Comparison of ENCODE assay signal across 8 cellular contexts in genomic region chr17:59107306-59107670, GRCh38. TPM values are rescaled to one million over a fixed set of nuclear protein-coding genes. Genes with fewer than 3 reads are reported as not detected.
A peak's percentile ranks its signal among the peaks of the same experiment; 100 is the strongest.
DNase-seq lines count a peak whose midpoint lies in the region; ATAC-seq and TF ChIP-seq lines count a peak whose summit lies in the region.

No MANE protein-coding gene starts in this region.

- H4K20me1 ChIP-seq in BLaER1 treated with 17β-estradiol and CSF1 and Interleukin-3, amounts not matched to agents 10 nM and 100 nM = peaks cover 0 to 25% (median 6%) of the 10 kb centered on the region in 11 experiments; a peak in 8 of 22 replicates

- peak overlapping the region; percentile 93 for H3K4me3 Mint-ChIP-seq in nephron progenitor cell

- TF ChIP-seq CTCF in nephron progenitor cell (IDR thresholded peaks at IDR 0.05) = no peak

- DNase-seq in MG63 (no peak), nephron progenitor cell (no peak), T1000 (lab: John Stamatoyannopoulos, UW) (no peak)
- DNase-seq in stimulated activated CD4-positive, alpha-beta T cell treated with anti-CD3 and anti-CD28 coated beads, Interleukin-1b, Interleukin-23, amount 100 ng/mL, for 48 hours = no peak

- peaks cover 40% of the 10 kb centered on the region for H3K36me3 Mint-ChIP-seq in nephron progenitor cell (ENCODE audit: low read depth)

- peak overlapping the region; percentile 28 to 94 (median 81); a peak in 21 of 22 replicates for H3K27ac ChIP-seq in BLaER1 treated with 17β-estradiol and CSF1 and Interleukin-3, amounts not matched to agents 10 nM and 100 nM
- peak overlapping the region; percentile 75 for H3K27ac ChIP-seq in duodenal mucosa (ENCODE audit: low read depth, low read length)

- H3K4me1 ChIP-seq in BLaER1 treated with 17β-estradiol and CSF1 and Interleukin-3, amounts not matched to agents 10 nM and 100 nM = peaks cover 14 to 39% (median 33%) of the 10 kb centered on the region in 10 experiments
- H3K4me1 ChIP-seq in duodenal mucosa (ENCODE audit: control insufficient read depth in 1 of 2, insufficient read depth in 2 of 2, low read length in 2 of 2) = peaks cover 13 to 15% of the 10 kb centered on the region in 2 donors

- no peaks in the 10 kb centered on the region for H3K27me3 ChIP-seq in BLaER1 treated with 17β-estradiol and CSF1 and Interleukin-3, amounts not matched to agents 10 nM and 100 nM
- no peaks in the 10 kb centered on the region for H3K27me3 ChIP-seq in MG63
- H3K27me3 ChIP-seq in duodenal mucosa (ENCODE audit: control insufficient read depth in 1 of 2, insufficient read depth in 2 of 2, low read length in 2 of 2) = no peaks in the 10 kb centered on the region

- peak overlapping the region; percentile 78 to 97 (median 90) for H3K9ac ChIP-seq in BLaER1 treated with 17β-estradiol and CSF1 and Interleukin-3, amounts not matched to agents 10 nM and 100 nM
- peak overlapping the region; percentile 48 to 73 for H3K9ac ChIP-seq in duodenal mucosa (ENCODE audit: low read depth in 1 of 2, low read length in 2 of 2)

- no peaks in the 10 kb centered on the region for H3K9me3 ChIP-seq in BLaER1 treated with 17β-estradiol and CSF1 and Interleukin-3, amounts not matched to agents 10 nM and 100 nM (replicated peaks in 1 of 11)
- no peaks in the 10 kb centered on the region for H3K9me3 ChIP-seq in MG63
- no peaks in the 10 kb centered on the region for H3K9me3 ChIP-seq in duodenal mucosa (ENCODE audit: control insufficient read depth in 1 of 2, low read length in 2 of 2)

- peak overlapping the region; percentile 81 to 96 (median 88) for H3K4me2 ChIP-seq in BLaER1 treated with 17β-estradiol and CSF1 and Interleukin-3, amounts not matched to agents 10 nM and 100 nM

- H3K27me3 Mint-ChIP-seq in nephron progenitor cell (ENCODE audit: low read depth, poor library complexity) = no peaks in the 10 kb centered on the region

- peak overlapping the region; percentile 59 for H3K27ac Mint-ChIP-seq in nephron progenitor cell

- peaks cover 25% of the 10 kb centered on the region for H3K4me1 Mint-ChIP-seq in nephron progenitor cell

- ATAC-seq in GM21515 (IDR thresholded peaks at IDR 0.05; ENCODE audit: unreplicated experiment) = no peak
- no peak for ATAC-seq in HG02973 (IDR thresholded peaks at IDR 0.05; ENCODE audit: unreplicated experiment)

- H3K36me3 ChIP-seq in BLaER1 treated with 17β-estradiol and CSF1 and Interleukin-3, amounts not matched to agents 10 nM and 100 nM = peaks cover 7 to 56% (median 32%) of the 10 kb centered on the region in 11 experiments; a peak in 20 of 22 replicates
- H3K36me3 ChIP-seq in MG63 (peaks cover 56% of the 10 kb centered on the region), duodenal mucosa (ENCODE audit: control insufficient read depth in 1 of 2, insufficient read depth in 2 of 2, low read length in 2 of 2) (peaks cover 0 to 3% of the 10 kb centered on the region in 2 donors)

- peak overlapping the region; percentile 76 to 98 (median 90) for H3K4me3 ChIP-seq in BLaER1 treated with 17β-estradiol and CSF1 and Interleukin-3, amounts not matched to agents 10 nM and 100 nM
- peak overlapping the region; percentile 96 for H3K4me3 ChIP-seq in MG63
- H3K4me3 ChIP-seq in duodenal mucosa (ENCODE audit: low read depth in 1 of 2, low read length in 2 of 2) = peak overlapping the region; percentile 76 to 90

- no peaks in the 10 kb centered on the region for H3K9me3 Mint-ChIP-seq in nephron progenitor cell

RNA-seq across cellular contexts. Expression of gene TRIM37, which starts 0.6 kb away (rescaled TPM):
- 9.1 and 10.6 TPM in 2 replicates for total RNA-seq in MG63 (2014; rRNA removed; shearing (Covaris generic); ENCODE audit: low replicate concordance)

RNA-seq across cellular contexts. Expression of gene SKA2, which starts 47.7 kb away (rescaled TPM):
- total RNA-seq in MG63 (2014; rRNA removed; shearing (Covaris generic); ENCODE audit: low replicate concordance) = 118 and 230 TPM in 2 replicates

RNA-seq across cellular contexts. Expression of gene PRR11, which starts 48.3 kb away (rescaled TPM):
- 27.6 and 30.4 TPM in 2 replicates for total RNA-seq in MG63 (2014; rRNA removed; shearing (Covaris generic); ENCODE audit: low replicate concordance)
